In genomic region chr12:92136883-92137582, GRCh38 we compare ENCODE assay signal across 8 cellular contexts. TPM values are rescaled to one million over a fixed set of nuclear protein-coding genes. Genes with fewer than 3 reads are reported as not detected.
DNase-seq lines count a peak whose midpoint lies in the region; ATAC-seq and TF ChIP-seq lines count a peak whose summit lies in the region.

No MANE protein-coding gene starts in this region.

- H3K9me3 Mint-ChIP-seq in CD8-positive, alpha-beta memory T cell, result no peaks in the 10 kb centered on the region

- TF ChIP-seq CTCF in left lung (IDR thresholded peaks at IDR 0.05) (no peak), uterus (IDR thresholded peaks at IDR 0.05) (no peak)

- peak overlapping the region; percentile 95 to 100 (median 100) for H3K4me3 Mint-ChIP-seq in CD8-positive, alpha-beta memory T cell

- peak overlapping the region; percentile 98 for H3K4me3 ChIP-seq in CD8-positive, alpha-beta memory T cell (ENCODE audit: low read length)
- H3K4me3 ChIP-seq in left lung, result peak overlapping the region in 1 of 2 donors; percentile 85
- peak overlapping the region in 1 of 2 donors; percentile 93 for H3K4me3 ChIP-seq in uterus

- intact Hi-C loops in left lung (cut with DNase I), result no loop called here
- intact Hi-C loops in uterus (cut with DNase I; ENCODE audit: low total_unique reads), result no loop called here

- POLR2A ChIA-PET in CD8-positive, alpha-beta memory T cell (lab: Charles Lee), result interaction anchor here (1.0 to 2.5 kb wide), 2 partner anchors 8 to 458 kb away, joined by 3 to 24 read pairs; partner anchors contain the start of gene BTG1

- no peaks in the 10 kb centered on the region for H3K27me3 Mint-ChIP-seq in CD8-positive, alpha-beta memory T cell

- H3K27ac ChIP-seq in CD8-positive, alpha-beta memory T cell (ENCODE audit: low read depth, low read length), result peak overlapping the region; percentile 40
- H3K27ac ChIP-seq in left lung (peak overlapping the region; percentile 99 to 100), uterus (peak overlapping the region; percentile 98 to 99)

- peak overlapping the region; percentile 36 to 99 (median 94) for H3K27ac Mint-ChIP-seq in CD8-positive, alpha-beta memory T cell

- peaks cover 25 to 90% (median 40%) of the 10 kb centered on the region in 3 donors for H3K36me3 Mint-ChIP-seq in CD8-positive, alpha-beta memory T cell

- no peaks in the 10 kb centered on the region for H3K27me3 ChIP-seq in CD8-positive, alpha-beta memory T cell (ENCODE audit: insufficient read depth, low read length, poor library complexity, severe bottlenecking)
- H3K27me3 ChIP-seq in left lung (no peaks in the 10 kb centered on the region), uterus (no peaks in the 10 kb centered on the region)

- no peaks in the 10 kb centered on the region for H3K9me3 ChIP-seq in CD8-positive, alpha-beta memory T cell (ENCODE audit: low read length)
- H3K9me3 ChIP-seq in left lung, result no peaks in the 10 kb centered on the region
- no peaks in the 10 kb centered on the region for H3K9me3 ChIP-seq in uterus

- CTCF ChIA-PET in CD8-positive, alpha-beta memory T cell (lab: Charles Lee), result interaction anchor here (0.8 to 2.4 kb wide), 6 partner anchors 101 to 326 kb away, joined by 3 to 7 read pairs (median 4); no protein-coding TSS in a partner anchor

- peaks cover 49% of the 10 kb centered on the region for H3K4me1 ChIP-seq in CD8-positive, alpha-beta memory T cell (ENCODE audit: insufficient read depth, low read length)
- H3K4me1 ChIP-seq in left lung (peaks cover 55 to 90% of the 10 kb centered on the region in 2 donors), uterus (peaks cover 3 to 11% of the 10 kb centered on the region in 2 donors)

- TF ChIP-seq POLR2A in uterus (IDR thresholded peaks at IDR 0.05), result no peak

- H3K36me3 ChIP-seq in CD8-positive, alpha-beta memory T cell (ENCODE audit: insufficient read depth, low read length), result peaks cover 22% of the 10 kb centered on the region
- peaks cover 0 to 6% of the 10 kb centered on the region in 2 donors for H3K36me3 ChIP-seq in left lung
- no peaks in the 10 kb centered on the region for H3K36me3 ChIP-seq in uterus

- peak; percentile 11 for ATAC-seq in left lung
- ATAC-seq in HG02970 (IDR thresholded peaks at IDR 0.05; ENCODE audit: low FRiP score, unreplicated experiment), result no peak

- DNase-seq in CD8-positive, alpha-beta memory T cell, result peak in 1 of 5 donors; percentile 25
- DNase-seq in HuH-7 (ENCODE audit: low spot score) (peak; percentile 52), amniotic epithelial cell (ENCODE audit: low read depth) (peak; percentile 86), left lung (no peak), uterus (no peak), islet precursor cell (no peak), NCI-H345 treated with DMSO at 0.1 percent for 48 hours (lab: John Stamatoyannopoulos, UW; ENCODE audit: unreplicated experiment) (no peak)

- H3K4me1 Mint-ChIP-seq in CD8-positive, alpha-beta memory T cell, result peaks cover 61 to 65% (median 64%) of the 10 kb centered on the region in 3 donors

RNA-seq across cellular contexts. Expression of gene BTG1, which starts 8.6 kb away (rescaled TPM):
- total RNA-seq in CD8-positive, alpha-beta memory T cell, result 100 to 1,000 TPM in 1 of 2 experiments, 10 to 100 TPM in 1; 98.3 to 103 TPM
- 748 TPM for polyA plus RNA-seq in CD8-positive, alpha-beta memory T cell
- 100 to 1,000 TPM in 1 of 2 donors, 10 to 100 TPM in 1; 87.9 to 114 TPM for total RNA-seq in left lung
- 100 to 1,000 TPM in 1 of 4 donors, 10 to 100 TPM in 3; 40.4 to 214 (median 70.1) TPM for total RNA-seq in uterus

Comparison
In these comparisons a context has a peak if more than half of its experiments do, and no peak if none do; other contexts are left out.
1. DNase-seq: peak in HuH-7 (single experiment) and amniotic epithelial cell (single experiment); none in left lung (0 of 2), uterus (0 of 2), islet precursor cell (single experiment) and NCI-H345 treated with DMSO at 0.1 percent for 48 hours (single experiment).
2. H3K27ac ChIP-seq: peak in every context shown above with its lines; median percentile 100 in left lung; 98 in uterus; 40 in CD8-positive, alpha-beta memory T cell.